In the genomic region with DNA sequence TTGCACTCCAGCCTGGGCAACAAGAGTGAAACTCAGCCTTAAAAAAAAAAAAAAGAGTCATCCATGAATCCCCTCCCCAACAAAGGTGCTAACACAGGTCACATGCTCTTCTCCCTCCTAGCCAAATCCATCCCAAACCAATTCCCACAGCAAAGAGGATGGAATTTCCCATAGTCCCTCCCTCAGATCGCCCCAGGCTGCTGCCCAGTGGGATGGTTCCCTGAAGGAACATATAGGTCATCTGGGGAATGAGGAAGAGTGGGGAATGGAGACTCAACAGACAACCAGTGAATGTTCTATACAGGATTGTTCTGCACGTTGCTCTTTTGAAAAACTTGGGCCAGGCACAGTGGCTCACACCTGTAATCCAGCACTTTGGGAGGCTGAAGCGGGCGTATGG, we compare ENCODE assay signal across 19 cellular contexts. TPM values are rescaled to one million over a fixed set of nuclear protein-coding genes. Genes with fewer than 3 reads are reported as not detected.
"Had no signal": no experiment of that assay in that cellular context is flagged by ENCODE, and none has a peak within 500 bp of the region (broad histone marks: within the 10 kb centered on the region; RNA-seq: fewer than 3 reads in every experiment).

No MANE protein-coding gene starts in this region.

- H3K27me3 ChIP-seq: colonic mucosa, gastroesophageal sphincter, heart right ventricle, spleen had no signal

- H3K9me3 Mint-ChIP-seq: activated naive CD8-positive, alpha-beta T cell treated with anti-CD3 and anti-CD28 coated beads for 36 hours; naive B cell had no signal

- H3K27ac Mint-ChIP-seq: activated naive CD8-positive, alpha-beta T cell treated with anti-CD3 and anti-CD28 coated beads for 36 hours had no signal

- H3K27ac ChIP-seq: lower lobe of right lung, spleen had no signal

- H3K36me3 Mint-ChIP-seq: activated naive CD8-positive, alpha-beta T cell treated with anti-CD3 and anti-CD28 coated beads for 36 hours; naive B cell had no signal

- H3K36me3 ChIP-seq: colonic mucosa, lower lobe of right lung, spleen had no signal

- DNase-seq: activated CD4-positive, alpha-beta T cell treated with anti-CD3 and anti-CD28 coated beads for 1 hour; activated CD4-positive, alpha-beta T cell treated with anti-CD3 and anti-CD28 coated beads, Interleukin-2, amount 50 U/mL, for 4 hours; activated naive CD4-positive, alpha-beta T cell treated with Interleukin-2 at 50 U/mL for 16 hours; activated naive CD8-positive, alpha-beta T cell treated with anti-CD3 and anti-CD28 coated beads for 36 hours; activated T-cell treated with anti-CD3 and anti-CD28 coated beads, Interleukin-2, amount 50 U/mL, for 48 hours; amniotic stem cell; naive B cell; occipital lobe; posterior cingulate gyrus; spleen; stimulated activated CD4-positive, alpha-beta T cell treated with anti-CD3 and anti-CD28 coated beads, Interleukin-4, amount 100 ng/mL, for 1 hour; stimulated activated naive CD8-positive, alpha-beta T cell treated with anti-CD3 and anti-CD28 coated beads, Interleukin-15, Interleukin-2, amounts not matched to agents 100 U/mL and 50 U/mL, for 24 hours; T-helper 1 cell had no signal

- H3K4me1 Mint-ChIP-seq: activated naive CD8-positive, alpha-beta T cell treated with anti-CD3 and anti-CD28 coated beads for 36 hours had no signal

- H3K4me1 ChIP-seq: colonic mucosa had no signal

- H3K4me3 ChIP-seq: colonic mucosa, gastroesophageal sphincter, heart right ventricle, lower lobe of right lung, mucosa of descending colon, spleen had no signal

- H3K27me3 Mint-ChIP-seq: activated naive CD8-positive, alpha-beta T cell treated with anti-CD3 and anti-CD28 coated beads for 36 hours; naive B cell had no signal

- ATAC-seq: stimulated activated naive CD8-positive, alpha-beta T cell treated with anti-CD3 and anti-CD28 coated beads, Interleukin-15, Interleukin-2, amounts not matched to agents 100 U/mL and 50 U/mL, for 24 hours had no signal

- H3K4me3 Mint-ChIP-seq: activated naive CD8-positive, alpha-beta T cell treated with anti-CD3 and anti-CD28 coated beads for 36 hours; naive B cell had no signal

- H3K9me3 ChIP-seq: colonic mucosa, gastroesophageal sphincter, heart right ventricle, lower lobe of right lung, mucosa of descending colon, spleen had no signal

RNA-seq across cellular contexts. Expression of gene CEP295NL, which starts 58.6 kb away (rescaled TPM):
- polyA plus RNA-seq: neural cell had no signal
